ENCODE assay signal across 19 cellular contexts in the genomic region with DNA sequence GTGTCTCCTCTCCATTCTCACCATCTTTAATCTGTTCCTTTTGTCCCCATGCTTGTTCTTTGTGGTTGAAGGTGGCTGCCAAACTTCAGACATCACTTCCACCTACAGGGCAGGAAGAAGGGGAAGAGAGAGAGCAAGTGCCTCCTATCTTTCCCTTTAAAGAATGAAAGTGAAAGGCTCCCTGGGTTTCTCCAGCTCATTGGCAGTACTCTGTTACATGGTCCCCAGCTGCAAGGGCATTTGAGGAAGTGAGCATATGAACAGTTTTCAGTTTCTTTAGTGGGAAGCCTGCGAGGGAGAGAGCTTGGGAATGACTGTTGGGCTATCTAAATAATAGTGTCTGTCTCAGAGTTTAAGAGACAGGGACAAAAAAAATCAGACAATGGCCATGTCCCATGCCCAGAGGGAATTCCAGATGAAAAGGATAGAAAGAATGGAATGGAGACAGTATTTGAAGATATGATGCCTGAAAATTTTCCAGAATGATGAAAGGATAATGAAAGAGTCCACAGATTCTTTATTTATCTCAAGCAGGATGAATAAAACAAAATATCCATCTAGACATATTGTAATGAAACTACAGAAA.
"Had no signal": no experiment of that assay in that cellular context is flagged by ENCODE, and none has a peak within 500 bp of the region (broad histone marks: within the 10 kb centered on the region; RNA-seq: fewer than 3 reads in every experiment).

No MANE protein-coding gene starts in this region.

- H3K4me3 ChIP-seq: coronary artery, esophagus squamous epithelium, heart left ventricle, sigmoid colon, testis had no signal

- H3K27me3 ChIP-seq: esophagus squamous epithelium, heart left ventricle, sigmoid colon, testis had no signal

- ATAC-seq: activated CD4-positive, CD25-positive, alpha-beta regulatory T cell treated with anti-CD3 and anti-CD28 coated beads, Interleukin-2, amount 50 U/mL, for 24 hours; activated CD8-positive, alpha-beta T cell treated with anti-CD3 and anti-CD28 coated beads, Interleukin-2, amount 10 ng/mL, durations not matched to agents 7 days and 5 days; activated T-helper 17 cell treated with anti-CD3 and anti-CD28 coated beads, Interleukin-2, amount 50 U/mL, for 72 hours; heart left ventricle; left cardiac atrium; natural killer cell had no signal

- H3K27ac ChIP-seq: coronary artery, esophagus squamous epithelium, heart left ventricle, sigmoid colon, testis, VCaP had no signal

- H3K36me3 ChIP-seq: sigmoid colon had no signal

- H3K4me1 ChIP-seq: esophagus squamous epithelium, heart left ventricle, testis had no signal

- DNase-seq: activated CD4-positive, alpha-beta T cell treated with anti-CD3 and anti-CD28 coated beads, Interleukin-2, amount 10 ng/mL, durations not matched to agents 24 days and 14 days; activated CD8-positive, alpha-beta T cell treated with anti-CD3 and anti-CD28 coated beads, Interleukin-2, amount 10 ng/mL, durations not matched to agents 7 days and 5 days; activated naive CD4-positive, alpha-beta T cell; activated naive CD8-positive, alpha-beta T cell treated with anti-CD3 and anti-CD28 coated beads, Interleukin-2, amount 10 ng/mL, durations not matched to agents 7 days and 5 days; activated T-cell treated with anti-CD3 and anti-CD28 coated beads, Interleukin-2, amount 50 U/mL, for 1 hour; amygdala; esophagus squamous epithelium; heart left ventricle; left cardiac atrium; midbrain; natural killer cell; sigmoid colon; stimulated activated CD4-positive, alpha-beta T cell treated with anti-CD3 and anti-CD28 coated beads, Interleukin-4, amount 100 ng/mL, for 1 hour; stimulated activated naive CD4-positive, alpha-beta T cell; testis had no signal

- H3K9me3 ChIP-seq: testis had no signal
